In the genomic region with DNA sequence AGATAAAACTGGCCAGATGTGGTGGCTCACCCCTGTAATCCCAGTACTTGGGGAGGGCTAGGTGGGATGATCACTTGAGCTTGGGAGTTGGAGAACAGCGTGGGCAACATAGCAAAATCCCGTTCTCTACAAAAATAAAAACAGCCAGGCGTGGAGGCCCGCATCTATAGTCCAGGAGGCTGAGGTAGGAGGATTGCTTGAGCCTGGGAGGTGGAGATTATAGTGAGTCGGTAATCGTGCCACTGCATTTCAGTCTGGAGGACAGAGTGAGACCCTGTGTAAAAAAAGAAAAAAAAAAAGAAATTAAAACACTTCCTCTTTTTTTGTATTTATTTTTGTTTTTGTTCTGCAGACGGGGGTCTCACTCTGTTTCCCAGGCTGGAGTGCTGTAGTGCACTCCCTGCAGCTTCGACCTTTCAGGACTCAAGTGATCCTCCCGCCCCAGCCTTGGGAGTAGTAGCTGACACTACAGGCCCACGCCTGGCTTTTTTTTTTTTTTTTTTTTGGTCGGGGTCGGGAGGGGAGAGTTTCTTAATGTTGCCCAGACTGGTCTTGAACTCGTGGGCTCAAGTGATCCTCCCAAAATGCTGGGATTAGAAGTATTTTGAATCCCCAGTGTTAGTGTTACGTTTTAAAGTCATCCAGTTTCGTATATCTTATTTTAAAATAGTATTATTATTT, we compare ENCODE assay signal across 1 cellular context.
TF ChIP-seq lines count a peak whose summit lies in the region.

No MANE protein-coding gene starts in this region.

TF ChIP-seq in IMR-90, 13 proteins besides CTCF, POLR2A, EP300 and RAD21 (continued from another document):
- TF ChIP-seq, protein P1, sequence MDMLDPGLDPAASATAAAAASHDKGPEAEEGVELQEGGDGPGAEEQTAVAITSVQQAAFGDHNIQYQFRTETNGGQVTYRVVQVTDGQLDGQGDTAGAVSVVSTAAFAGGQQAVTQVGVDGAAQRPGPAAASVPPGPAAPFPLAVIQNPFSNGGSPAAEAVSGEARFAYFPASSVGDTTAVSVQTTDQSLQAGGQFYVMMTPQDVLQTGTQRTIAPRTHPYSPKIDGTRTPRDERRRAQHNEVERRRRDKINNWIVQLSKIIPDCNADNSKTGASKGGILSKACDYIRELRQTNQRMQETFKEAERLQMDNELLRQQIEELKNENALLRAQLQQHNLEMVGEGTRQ (IDR thresholded peaks at IDR 0.05; ENCODE audit: low read depth, low read length): no peak
TF ChIP-seq in IMR-90: peak in this region for 0.
